Comparison of ENCODE assay signal across 28 cellular contexts in genomic region chr16:87838643-87839541, GRCh38. TPM values are rescaled to one million over a fixed set of nuclear protein-coding genes. Genes with fewer than 3 reads are reported as not detected.
DNase-seq lines count a peak whose midpoint lies in the region; ATAC-seq and TF ChIP-seq lines count a peak whose summit lies in the region.
"Had no signal": no experiment of that assay in that cellular context is flagged by ENCODE, and none has a peak within 500 bp of the region (broad histone marks: within the 10 kb centered on the region; RNA-seq: fewer than 3 reads in every experiment).

No MANE protein-coding gene starts in this region.

- H3K27me3 Mint-ChIP-seq in central memory CD8-positive, alpha-beta T cell: no peaks in the 10 kb centered on the region
- H3K27me3 Mint-ChIP-seq: activated B cell treated with CpG ODN at 0.5 μM for 24 hours; activated CD4-positive, alpha-beta memory T cell treated with anti-CD3 and anti-CD28 coated beads, Interleukin-2, amount 10 ng/mL, durations not matched to agents 7 days and 5 days; CD4-positive, alpha-beta memory T cell; natural killer cell treated with Interleukin-12 subunit alpha and Interleukin-12 subunit beta and Interleukin-15 and Interleukin-18, amount 100 ng/mL, for 72 hours; stimulated activated naive CD8-positive, alpha-beta T cell treated with anti-CD3 and anti-CD28 coated beads, Interleukin-15, Interleukin-2, amounts not matched to agents 100 ng/mL and 50 ng/mL, for 24 hours had no signal

- H3K4ac ChIP-seq in IMR-90 (ENCODE audit: low read depth, low read length): no peak overlapping the region

- TF ChIP-seq RAD21 in IMR-90 (IDR thresholded peaks at IDR 0.05; ENCODE audit: low read length): no peak

- peak overlapping the region; percentile 55 for H2AK9ac ChIP-seq in IMR-90 (replicated peaks; ENCODE audit: low read depth, low read length, poor library complexity)

- no peak overlapping the region for H3K18ac ChIP-seq in IMR-90 (ENCODE audit: low read depth, low read length)

- no peak overlapping the region for H2BK5ac ChIP-seq in IMR-90 (ENCODE audit: low read depth, low read length, poor library complexity, severe bottlenecking)

- POLR2A ChIA-PET in IMR-90 (lab: Charles Lee; ENCODE audit: unreplicated experiment): no interaction called here

- no peak overlapping the region for H3K4me3 Mint-ChIP-seq in central memory CD8-positive, alpha-beta T cell
- H3K4me3 Mint-ChIP-seq: activated B cell treated with CpG ODN at 0.5 μM for 24 hours; activated CD4-positive, alpha-beta memory T cell treated with anti-CD3 and anti-CD28 coated beads, Interleukin-2, amount 10 ng/mL, durations not matched to agents 7 days and 5 days; CD4-positive, alpha-beta memory T cell; HFFc6; natural killer cell treated with Interleukin-12 subunit alpha and Interleukin-12 subunit beta and Interleukin-15 and Interleukin-18, amount 100 ng/mL, for 72 hours; stimulated activated naive CD8-positive, alpha-beta T cell treated with anti-CD3 and anti-CD28 coated beads, Interleukin-15, Interleukin-2, amounts not matched to agents 100 ng/mL and 50 ng/mL, for 24 hours had no signal

- H3K9ac ChIP-seq in IMR-90 (ENCODE audit: low read depth, low read length): no peak overlapping the region

- H3K27ac ChIP-seq in IMR-90 (ENCODE audit: insufficient read depth, low read length) (no peak overlapping the region), stomach (peak overlapping the region in 4 of 5 donors; percentile 29 to 89 (median 63)), transverse colon (no peak overlapping the region)
- H3K27ac ChIP-seq: sigmoid colon, tibial artery had no signal

- no peak overlapping the region for H4K91ac ChIP-seq in IMR-90 (ENCODE audit: insufficient read depth, low read depth, low read length)

- H2AFZ ChIP-seq in IMR-90 (replicated peaks; ENCODE audit: low read length, poor library complexity): peak overlapping the region; percentile 49

- H3K79me1 ChIP-seq in IMR-90 (ENCODE audit: low read depth in 1 of 2, low read length in 2 of 2): peaks cover 17 to 68% of the 10 kb centered on the region in 2 experiments

- no peaks in the 10 kb centered on the region for H3K4me1 Mint-ChIP-seq in central memory CD8-positive, alpha-beta T cell

- H3K36me3 ChIP-seq in IMR-90 (ENCODE audit: control insufficient read depth, insufficient read depth, low read length) (peaks cover 90% of the 10 kb centered on the region), stomach (peaks cover 46 to 94% (median 65%) of the 10 kb centered on the region in 4 donors), transverse colon (no peaks in the 10 kb centered on the region)

- TF ChIP-seq CTCF in IMR-90 (conservative IDR thresholded peaks at IDR 0.05; ENCODE audit: low read depth, low read length): no peak
- TF ChIP-seq CTCF in stomach (IDR thresholded peaks at IDR 0.05): no peak
- no peak for TF ChIP-seq CTCF in transverse colon (IDR thresholded peaks at IDR 0.05)

- H3K9me3 Mint-ChIP-seq in central memory CD8-positive, alpha-beta T cell: no peaks in the 10 kb centered on the region
- H3K9me3 Mint-ChIP-seq: activated B cell treated with CpG ODN at 0.5 μM for 24 hours; activated CD4-positive, alpha-beta memory T cell treated with anti-CD3 and anti-CD28 coated beads, Interleukin-2, amount 10 ng/mL, durations not matched to agents 7 days and 5 days; HFFc6; natural killer cell treated with Interleukin-12 subunit alpha and Interleukin-12 subunit beta and Interleukin-15 and Interleukin-18, amount 100 ng/mL, for 72 hours; stimulated activated naive CD8-positive, alpha-beta T cell treated with anti-CD3 and anti-CD28 coated beads, Interleukin-15, Interleukin-2, amounts not matched to agents 100 ng/mL and 50 ng/mL, for 24 hours had no signal

- H3K4me3 ChIP-seq in IMR-90 (ENCODE audit: insufficient read depth, low read depth, low read length) (no peak overlapping the region), stomach (no peak overlapping the region), transverse colon (no peak overlapping the region)
- H3K4me3 ChIP-seq: heart right ventricle, sigmoid colon, tibial artery had no signal

- no peak overlapping the region for H2BK15ac ChIP-seq in IMR-90 (ENCODE audit: low read depth, low read length)

- H4K8ac ChIP-seq in IMR-90 (ENCODE audit: low read depth in 2 of 2, low read length in 2 of 2): no peak overlapping the region

- no peak overlapping the region for H2BK120ac ChIP-seq in IMR-90 (ENCODE audit: low read depth, low read length)

- no peak for TF ChIP-seq EP300 in stomach (IDR thresholded peaks at IDR 0.05)
- no peak for TF ChIP-seq EP300 in transverse colon (IDR thresholded peaks at IDR 0.05; ENCODE audit: low read depth)

- TF ChIP-seq POLR2A in IMR-90 (IDR thresholded peaks at IDR 0.05; ENCODE audit: low read depth, low read length): no peak
- TF ChIP-seq POLR2A in stomach (IDR thresholded peaks at IDR 0.05): no peak
- no peak for TF ChIP-seq POLR2A in transverse colon (IDR thresholded peaks at IDR 0.05)

- H3K9me1 ChIP-seq in IMR-90 (ENCODE audit: insufficient read depth, low read length): no peaks in the 10 kb centered on the region

- no peak overlapping the region for H3K23ac ChIP-seq in IMR-90 (ENCODE audit: low read depth, low read length)

- ATAC-seq in IMR-90 (ENCODE audit: low read depth) (no peak), left colon (peak; percentile 78)
- no peak for ATAC-seq in central memory CD8-positive, alpha-beta T cell (replicated peaks; ENCODE audit: extremely low read depth, poor library complexity, severe bottlenecking)
- no peak for ATAC-seq in activated CD4-positive, CD25-positive, alpha-beta regulatory T cell treated with anti-CD3 and anti-CD28 coated beads, Interleukin-2, amount 50 U/mL, for 24 hours
- ATAC-seq: heart right ventricle; left cardiac atrium; natural killer cell treated with Interleukin-12 subunit alpha and Interleukin-12 subunit beta and Interleukin-15 and Interleukin-18, amount 100 ng/mL, for 72 hours had no signal

- peaks cover 6% of the 10 kb centered on the region; the same call in 1 of the 2 replicates for H3K4me1 ChIP-seq in IMR-90 (ENCODE audit: control insufficient read depth, insufficient read depth, low read length)
- H3K4me1 ChIP-seq in stomach: peaks cover 9 to 63% (median 54%) of the 10 kb centered on the region in 4 donors
- no peaks in the 10 kb centered on the region for H3K4me1 ChIP-seq in transverse colon
- H3K4me1 ChIP-seq: tibial artery had no signal

- no peak overlapping the region for H3K56ac ChIP-seq in IMR-90 (ENCODE audit: extremely low read depth, insufficient read depth, low read length)

- CTCF ChIA-PET in IMR-90 (lab: Yijun Ruan, JAX): interaction anchor here (0.8 to 1.0 kb wide), 2 partner anchors 10 to 11 kb away, joined by 3 read pairs; no protein-coding TSS in a partner anchor

- no peak overlapping the region for H2BK20ac ChIP-seq in IMR-90 (ENCODE audit: low read depth, low read length)

- H4K20me1 ChIP-seq in IMR-90 (ENCODE audit: insufficient read depth, low read length): peaks cover 74% of the 10 kb centered on the region

- no TSS peak for BruUV-seq in IMR-90 (replicated peaks; lab: Mats Ljungman, UMichigan)

- H3K27me3 ChIP-seq in IMR-90 (ENCODE audit: control insufficient read depth, insufficient read depth, low read length) (no peaks in the 10 kb centered on the region), stomach (no peaks in the 10 kb centered on the region), transverse colon (no peaks in the 10 kb centered on the region)
- H3K27me3 ChIP-seq: heart right ventricle, sigmoid colon, tibial artery had no signal

- H3K9me3 ChIP-seq in IMR-90 (ENCODE audit: control insufficient read depth, insufficient read depth, low read length) (no peaks in the 10 kb centered on the region), stomach (no peaks in the 10 kb centered on the region), transverse colon (no peaks in the 10 kb centered on the region)
- H3K9me3 ChIP-seq: heart right ventricle, sigmoid colon, tibial artery had no signal

- 89% methylated on average over 11 of the region's 27 CpGs; no CpG with 5 or more reads in 1 of the 2 experiments for WGBS in IMR-90 (ENCODE audit: extremely low coverage in 2 of 2, insufficient read length in 1 of 2), 2 experiments
- WGBS in stomach, 5 donors: 61 to 74% (median 63%) methylated on average over 15 to 27 of the region's 27 CpGs
- WGBS in transverse colon (ENCODE audit: low coverage in 1 of 2), 2 donors: 82% methylated on average over 20 of the region's 27 CpGs; no CpG with 5 or more reads in 1 of the 2 donors

- H2AK5ac ChIP-seq in IMR-90 (ENCODE audit: low read depth, low read length): no peak overlapping the region

- dilution Hi-C loops in IMR-90 (cut with HindIII; ENCODE audit: low sequenced_read_pairs, unreplicated experiment): no loop called here

- H3K14ac ChIP-seq in IMR-90 (replicated peaks; ENCODE audit: low read depth, low read length): no peak overlapping the region

- in situ Hi-C loops in IMR-90 (cut with MboI; ENCODE audit: low sequenced_read_pairs) (no loop called here), transverse colon (cut with MboI; ENCODE audit: low pct_ligation_motif_present in 1 of 4, low pct_unique_long_range_greater_than_20kb in 1 of 4, low sequenced_read_pairs in 3 of 4) (no loop called here)

- H3K27ac Mint-ChIP-seq in central memory CD8-positive, alpha-beta T cell (ENCODE audit: low read depth): peak overlapping the region; percentile 22
- H3K27ac Mint-ChIP-seq: activated B cell treated with CpG ODN at 0.5 μM for 24 hours; activated CD4-positive, alpha-beta memory T cell treated with anti-CD3 and anti-CD28 coated beads, Interleukin-2, amount 10 ng/mL, durations not matched to agents 7 days and 5 days; HFFc6; natural killer cell treated with Interleukin-12 subunit alpha and Interleukin-12 subunit beta and Interleukin-15 and Interleukin-18, amount 100 ng/mL, for 72 hours; stimulated activated naive CD8-positive, alpha-beta T cell treated with anti-CD3 and anti-CD28 coated beads, Interleukin-15, Interleukin-2, amounts not matched to agents 100 ng/mL and 50 ng/mL, for 24 hours had no signal

- intact Hi-C loops in IMR-90 (cut with micrococcal nuclease): no loop called here
- intact Hi-C loops in left colon (cut with DNase I, micrococcal nuclease): no loop called here
- intact Hi-C loops in stomach (cut with DNase I; ENCODE audit: low total_unique reads): no loop called here
- intact Hi-C loops in transverse colon (cut with DNase I; ENCODE audit: low total_unique reads): no loop called here

- DNase-seq in IMR-90 (no peak), left colon (no peak), stomach (peak; percentile 81), transverse colon (no peak), occipital lobe (lab: John Stamatoyannopoulos, UW) (no peak)
- DNase-seq in central memory CD8-positive, alpha-beta T cell (ENCODE audit: low spot score in 2 of 2): no peak
- DNase-seq: activated B cell treated with CpG ODN at 0.5 μM for 24 hours; activated CD4-positive, alpha-beta memory T cell treated with anti-CD3 and anti-CD28 coated beads, Interleukin-2, amount 10 ng/mL, durations not matched to agents 7 days and 5 days; activated T-cell treated with anti-CD3 and anti-CD28 coated beads, Interleukin-2, amount 50 U/mL, for 1 hour; CD4-positive, alpha-beta memory T cell; DMS153; foreskin fibroblast; heart right ventricle; HFFc6; left cardiac atrium; NCI-H1417; NCI-H2081 treated with DMSO at 0.1 percent for 48 hours; NCI-H446; NCI-H82; posterior cingulate gyrus; Right ventricle myocardium superior; sigmoid colon; stimulated activated CD4-positive, alpha-beta T cell treated with anti-CD3 and anti-CD28 coated beads, Interleukin-15, amount 100 ng/mL, for 24 hours; T-helper 9 cell; tibial artery had no signal

- peaks cover 55% of the 10 kb centered on the region for H3K36me3 Mint-ChIP-seq in central memory CD8-positive, alpha-beta T cell (ENCODE audit: insufficient read depth)
- H3K36me3 Mint-ChIP-seq: natural killer cell treated with Interleukin-12 subunit alpha and Interleukin-12 subunit beta and Interleukin-15 and Interleukin-18, amount 100 ng/mL, for 72 hours had no signal

- H3K4me2 ChIP-seq in IMR-90 (ENCODE audit: low read depth, low read length): no peak overlapping the region

- H4K5ac ChIP-seq in IMR-90 (ENCODE audit: low read depth, low read length): no peak overlapping the region

RNA-seq across cellular contexts. Expression of gene SLC7A5, which starts 30.4 kb away (rescaled TPM):
- total RNA-seq in IMR-90 (2012; rRNA removed): 11.3 and 13.6 TPM in 2 replicates
- polyA plus RNA-seq in IMR-90 (2012; rRNA removed): 87.9 and 101 TPM in 2 replicates
- polyA plus RNA-seq in IMR-90 (2012; cell fraction: cytosol; rRNA removed): 70.4 and 146 TPM in 2 replicates
- 88.7 and 147 TPM in 2 replicates for polyA plus RNA-seq in IMR-90 (2012; cell fraction: nucleus; rRNA removed; ENCODE audit: low replicate concordance)
- total RNA-seq in left colon: 10 to 100 TPM in 1 of 2 donors, 1 to 10 TPM in 1; 3.6 to 11.2 TPM
- total RNA-seq in stomach: 10 to 100 TPM in 3 of 5 donors, 1 to 10 TPM in 2; 1.4 to 24.1 (median 11.0) TPM
- 10 to 100 TPM in 1 of 3 donors, 1 to 10 TPM in 2; 3.5 to 74.8 (median 9.0) TPM for polyA plus RNA-seq in stomach
- 1 to 10 TPM; 2.7 to 7.0 (median 5.7) TPM for total RNA-seq in transverse colon
- 16.5 TPM for total RNA-seq in occipital lobe

Comparison
In these comparisons a context has a peak if more than half of its experiments do, and no peak if none do; other contexts are left out.
1. H3K27ac ChIP-seq: peak in stomach (4 of 5); none in IMR-90 (single experiment) and transverse colon (0 of 4).